ENCODE assay signal across 16 cellular contexts in genomic region chr1:112449630-112449983, GRCh38. TPM values are rescaled to one million over a fixed set of nuclear protein-coding genes. Genes with fewer than 3 reads are reported as not detected.
DNase-seq lines count a peak whose midpoint lies in the region; ATAC-seq and TF ChIP-seq lines count a peak whose summit lies in the region.
"Had no signal": no experiment of that assay in that cellular context is flagged by ENCODE, and none has a peak within 500 bp of the region (broad histone marks: within the 10 kb centered on the region; RNA-seq: fewer than 3 reads in every experiment).

No MANE protein-coding gene starts in this region.

- H3K27me3 ChIP-seq in upper lobe of right lung, result no peaks in the 10 kb centered on the region

- no peaks in the 10 kb centered on the region for H3K9me3 Mint-ChIP-seq in HFFc6
- H3K9me3 Mint-ChIP-seq: CD4-positive, alpha-beta T cell; H9 had no signal

- no peaks in the 10 kb centered on the region for H3K9me3 ChIP-seq in upper lobe of right lung
- H3K9me3 ChIP-seq: Caco-2 had no signal

- no peaks in the 10 kb centered on the region; the same call in 1 of the 2 replicates for H3K27me3 Mint-ChIP-seq in HFFc6 (ENCODE audit: insufficient read depth)
- H3K27me3 Mint-ChIP-seq: CD4-positive, alpha-beta T cell had no signal

- peak overlapping the region; percentile 78 for H3K27ac ChIP-seq in VCaP
- peak overlapping the region; percentile 11 for H3K27ac ChIP-seq in upper lobe of right lung
- H3K27ac ChIP-seq: C4-2B, HL-60 had no signal

- peaks cover 9% of the 10 kb centered on the region for H3K36me3 Mint-ChIP-seq in HFFc6 (ENCODE audit: low read depth)

- intact Hi-C loops in left colon (cut with DNase I, micrococcal nuclease) (no loop called here), upper lobe of right lung (cut with DNase I) (no loop called here)

- no peak overlapping the region for H3K4me3 Mint-ChIP-seq in HFFc6
- H3K4me3 Mint-ChIP-seq: CD4-positive, alpha-beta T cell; H9 had no signal

- TF ChIP-seq CTCF in HFFc6 (IDR thresholded peaks at IDR 0.05), result no peak
- TF ChIP-seq CTCF in VCaP (conservative IDR thresholded peaks at IDR 0.05), result no peak
- TF ChIP-seq CTCF in upper lobe of right lung (IDR thresholded peaks at IDR 0.05), result no peak

- DNase-seq in HFFc6 (no peak), left colon (no peak), upper lobe of right lung (no peak), DMS53 treated with DMSO at 0.1 percent for 48 hours (lab: John Stamatoyannopoulos, UW; ENCODE audit: unreplicated experiment) (no peak)
- DNase-seq in activated effector memory CD4-positive, alpha-beta T cell treated with anti-CD3 and anti-CD28 coated beads, Interleukin-2, amount 50 U/mL, for 16 hours, result no peak
- DNase-seq: ACHN; Caco-2; CD4-positive, alpha-beta T cell; DMS79; GDM1; H9 had no signal

- peak overlapping the region; percentile 11; the same call in 1 of the 2 replicates for H3K27ac Mint-ChIP-seq in HFFc6
- H3K27ac Mint-ChIP-seq: CD4-positive, alpha-beta T cell; H9 had no signal

- H3K4me3 ChIP-seq in upper lobe of right lung, result no peak overlapping the region
- H3K4me3 ChIP-seq: K562 had no signal

- peaks cover 16% of the 10 kb centered on the region for H3K36me3 ChIP-seq in upper lobe of right lung

- H3K4me1 Mint-ChIP-seq in HFFc6 (ENCODE audit: low read depth), result peaks cover 68% of the 10 kb centered on the region
- H3K4me1 Mint-ChIP-seq: H9 had no signal

- peak; percentile 66 for ATAC-seq in left colon
- no peak for ATAC-seq in upper lobe of right lung
- no peak for ATAC-seq in HG03571 (IDR thresholded peaks at IDR 0.05; ENCODE audit: unreplicated experiment)
- ATAC-seq: K562 had no signal

- H3K4me1 ChIP-seq in upper lobe of right lung, result peaks cover 13% of the 10 kb centered on the region
- H3K4me1 ChIP-seq: Caco-2 had no signal

RNA-seq across cellular contexts. Expression of gene CTTNBP2NL, which starts 53.6 kb away (rescaled TPM):
- 10 to 100 TPM; 71.9 to 80.8 (median 76.5) TPM for total RNA-seq in HFFc6 (2021; fragmentation: NEBNext Ultra II Directional; extraction: Animal tissue kit (Norgen Biotek cat#: 25700))
- 10 to 100 TPM; 83.3 to 85.1 TPM for total RNA-seq in left colon
- total RNA-seq in upper lobe of right lung, result 59.4 TPM

RNA-seq across cellular contexts. Expression of gene WNT2B, which starts 59.2 kb away (rescaled TPM):
- total RNA-seq in HFFc6 (2021; fragmentation: NEBNext Ultra II Directional; extraction: Animal tissue kit (Norgen Biotek cat#: 25700)), result 1 to 10 TPM; 1.9 to 3.8 (median 3.5) TPM
- total RNA-seq in left colon (1 to 10 TPM; 7.1 to 8.8 TPM), upper lobe of right lung (8.5 TPM)
